In the genomic region with DNA sequence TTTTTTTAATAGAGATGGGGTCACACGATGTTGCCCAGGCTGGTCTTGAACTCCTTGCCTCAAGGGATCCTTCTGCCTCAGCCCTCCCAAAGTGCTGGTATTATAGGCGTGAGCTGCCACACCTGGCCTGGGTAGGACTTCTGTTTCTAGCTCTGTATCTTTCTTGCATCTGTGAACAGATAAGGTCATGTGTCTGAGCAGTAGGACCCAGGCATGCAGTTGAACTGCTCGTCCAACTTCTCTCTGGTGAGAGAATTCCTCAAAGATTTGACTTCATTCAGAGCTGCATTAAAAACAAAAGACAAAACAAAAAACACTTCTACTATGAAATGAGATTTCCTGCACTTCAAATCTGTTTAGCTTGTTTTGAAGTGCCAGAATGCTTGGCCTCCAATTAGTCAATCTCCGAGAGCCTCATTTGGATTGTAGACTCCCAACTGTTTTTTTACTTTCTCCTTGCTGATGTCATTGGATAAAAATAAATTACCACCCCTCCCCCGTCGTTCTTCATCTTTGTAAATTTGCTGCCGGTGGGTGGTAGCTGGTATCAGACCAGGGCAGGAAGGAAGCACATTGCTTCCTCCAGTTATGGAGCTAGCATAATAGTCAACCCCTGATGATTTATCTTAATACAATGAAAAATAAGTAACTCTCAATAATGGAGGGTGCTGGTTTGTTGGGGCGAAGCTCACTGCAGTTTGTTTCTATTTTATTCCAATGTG, we compare ENCODE assay signal across 14 cellular contexts. TPM values are rescaled to one million over a fixed set of nuclear protein-coding genes. Genes with fewer than 3 reads are reported as not detected.
DNase-seq lines count a peak whose midpoint lies in the region; TF ChIP-seq lines count a peak whose summit lies in the region.
"Had no signal": no experiment of that assay in that cellular context is flagged by ENCODE, and none has a peak within 500 bp of the region (broad histone marks: within the 10 kb centered on the region; RNA-seq: fewer than 3 reads in every experiment).

No MANE protein-coding gene starts in this region.

- H3K36me3 Mint-ChIP-seq in activated CD4-positive, alpha-beta T cell treated with anti-CD3 and anti-CD28 coated beads, Interleukin-2, amount 10 ng/mL, durations not matched to agents 24 days and 14 days (ENCODE audit: low read depth): peaks cover 49% of the 10 kb centered on the region
- H3K36me3 Mint-ChIP-seq in CD8-positive, alpha-beta memory T cell: no peaks in the 10 kb centered on the region

- TF ChIP-seq EP300 in stomach (IDR thresholded peaks at IDR 0.05): no peak

- H3K9me3 ChIP-seq in SJSA1 (replicated peaks): no peaks in the 10 kb centered on the region
- no peaks in the 10 kb centered on the region for H3K9me3 ChIP-seq in left ventricle myocardium inferior (replicated peaks)
- no peaks in the 10 kb centered on the region for H3K9me3 ChIP-seq in stomach
- no peaks in the 10 kb centered on the region for H3K9me3 ChIP-seq in CD8-positive, alpha-beta memory T cell (ENCODE audit: low read length)

- CTCF ChIA-PET in CD8-positive, alpha-beta memory T cell (lab: Charles Lee): interaction anchor here (1.0 to 1.9 kb wide), 2 partner anchors 16 to 19 kb away, joined by 3 to 5 read pairs; no protein-coding TSS in a partner anchor

- TF ChIP-seq POLR2A in stomach (IDR thresholded peaks at IDR 0.05): no peak

- H3K27me3 Mint-ChIP-seq in activated CD4-positive, alpha-beta T cell treated with anti-CD3 and anti-CD28 coated beads, Interleukin-2, amount 10 ng/mL, durations not matched to agents 24 days and 14 days: no peaks in the 10 kb centered on the region
- H3K27me3 Mint-ChIP-seq in CD8-positive, alpha-beta memory T cell: peaks cover 5 to 13% of the 10 kb centered on the region in 2 donors

- H3K4me3 Mint-ChIP-seq in activated CD4-positive, alpha-beta T cell treated with anti-CD3 and anti-CD28 coated beads, Interleukin-2, amount 10 ng/mL, durations not matched to agents 24 days and 14 days: peak overlapping the region; percentile 15
- H3K4me3 Mint-ChIP-seq in CD8-positive, alpha-beta memory T cell: no peak overlapping the region

- H3K4me3 ChIP-seq in SJSA1 (no peak overlapping the region), left ventricle myocardium inferior (no peak overlapping the region), stomach (no peak overlapping the region)
- no peak overlapping the region for H3K4me3 ChIP-seq in CD8-positive, alpha-beta memory T cell (ENCODE audit: low read length)

- H3K4me1 ChIP-seq in SJSA1 (replicated peaks): peaks cover 39% of the 10 kb centered on the region
- peaks cover 20% of the 10 kb centered on the region for H3K4me1 ChIP-seq in left ventricle myocardium inferior
- peaks cover 0 to 30% (median 4%) of the 10 kb centered on the region in 4 donors for H3K4me1 ChIP-seq in stomach
- H3K4me1 ChIP-seq in CD8-positive, alpha-beta memory T cell (ENCODE audit: insufficient read depth, low read length): no peaks in the 10 kb centered on the region

- POLR2A ChIA-PET in CD8-positive, alpha-beta memory T cell (lab: Charles Lee): no interaction called here

- TF ChIP-seq CTCF in left ventricle myocardium inferior (IDR thresholded peaks at IDR 0.05; ENCODE audit: borderline replicate concordance) (no peak), stomach (IDR thresholded peaks at IDR 0.05) (no peak)

- H3K36me3 ChIP-seq in SJSA1 (peaks cover 21% of the 10 kb centered on the region), left ventricle myocardium inferior (no peaks in the 10 kb centered on the region), stomach (no peaks in the 10 kb centered on the region)
- H3K36me3 ChIP-seq in CD8-positive, alpha-beta memory T cell (ENCODE audit: insufficient read depth, low read length): no peaks in the 10 kb centered on the region

- 54 to 65% (median 63%) methylated on average over 8 of the region's 8 CpGs for WGBS in stomach, 5 donors

- no peak overlapping the region for H3K27ac Mint-ChIP-seq in activated CD4-positive, alpha-beta T cell treated with anti-CD3 and anti-CD28 coated beads, Interleukin-2, amount 10 ng/mL, durations not matched to agents 24 days and 14 days
- no peak overlapping the region for H3K27ac Mint-ChIP-seq in CD8-positive, alpha-beta memory T cell

- DNase-seq in activated CD4-positive, alpha-beta T cell treated with anti-CD3 and anti-CD28 coated beads, Interleukin-2, amount 10 ng/mL, durations not matched to agents 24 days and 14 days: peak; percentile 54
- DNase-seq in activated CD4-positive, alpha-beta T cell treated with anti-CD3 and anti-CD28 coated beads for 4 hours: no peak
- peak in 1 of 2 experiments; percentile 32 for DNase-seq in SJSA1 (ENCODE audit: low read depth in 1 of 2, low spot score in 2 of 2)
- DNase-seq in left ventricle myocardium inferior: no peak
- no peak for DNase-seq in stomach
- DNase-seq in NCI-H1436 treated with DMSO at 0.1 percent for 48 hours (lab: John Stamatoyannopoulos, UW): no peak
- no peak for DNase-seq in CD8-positive, alpha-beta memory T cell
- no peak for DNase-seq in DMS153 treated with DMSO at 0.1 percent for 48 hours (lab: John Stamatoyannopoulos, UW; ENCODE audit: unreplicated experiment)
- DNase-seq: activated CD8-positive, alpha-beta memory T cell treated with anti-CD3 and anti-CD28 coated beads for 24 hours; effector CD8-positive, alpha-beta T cell; NCI-H446 treated with DMSO at 0.1 percent for 48 hours; SHP77; stimulated activated CD4-positive, alpha-beta T cell treated with anti-CD3 and anti-CD28 coated beads, Interleukin-12 subunit alpha, Interleukin-12 subunit beta, amount 100 ng/mL, for 4 hours had no signal

- H3K27me3 ChIP-seq in SJSA1 (replicated peaks) (no peaks in the 10 kb centered on the region), left ventricle myocardium inferior (ENCODE audit: low read depth) (no peaks in the 10 kb centered on the region), stomach (no peaks in the 10 kb centered on the region)
- no peaks in the 10 kb centered on the region for H3K27me3 ChIP-seq in CD8-positive, alpha-beta memory T cell (ENCODE audit: insufficient read depth, low read length, poor library complexity, severe bottlenecking)

- H3K9me3 Mint-ChIP-seq in activated CD4-positive, alpha-beta T cell treated with anti-CD3 and anti-CD28 coated beads, Interleukin-2, amount 10 ng/mL, durations not matched to agents 24 days and 14 days: no peaks in the 10 kb centered on the region
- H3K9me3 Mint-ChIP-seq in CD8-positive, alpha-beta memory T cell: peaks cover 0 to 1% (median 0%) of the 10 kb centered on the region in 5 donors

- H3K4me1 Mint-ChIP-seq in activated CD4-positive, alpha-beta T cell treated with anti-CD3 and anti-CD28 coated beads, Interleukin-2, amount 10 ng/mL, durations not matched to agents 24 days and 14 days: peaks cover 32% of the 10 kb centered on the region
- H3K4me1 Mint-ChIP-seq in CD8-positive, alpha-beta memory T cell: no peaks in the 10 kb centered on the region

- intact Hi-C loops in activated CD4-positive, alpha-beta T cell treated with anti-CD3 and anti-CD28 coated beads, Interleukin-2, amount 10 ng/mL, durations not matched to agents 24 days and 14 days (cut with micrococcal nuclease): no loop called here
- intact Hi-C loops in left ventricle myocardium inferior (cut with micrococcal nuclease) (no loop called here), stomach (cut with DNase I; ENCODE audit: low total_unique reads) (no loop called here)

- H3K27ac ChIP-seq in SJSA1 (peak overlapping the region; percentile 22; the same call in 1 of the 2 replicates), left ventricle myocardium inferior (replicated peaks) (peak overlapping the region; percentile 86), stomach (peak overlapping the region in 4 of 5 donors; percentile 20 to 33 (median 28))
- H3K27ac ChIP-seq in CD8-positive, alpha-beta memory T cell (ENCODE audit: low read depth, low read length): no peak overlapping the region
- H3K27ac ChIP-seq: KMS-11 had no signal

RNA-seq across cellular contexts. Expression of gene CD109, which starts 17.6 kb away (rescaled TPM):
- 23.6 and 24.2 TPM in 2 replicates for total RNA-seq in activated CD4-positive, alpha-beta T cell treated with anti-CD3 and anti-CD28 coated beads, Interleukin-2, amount 10 ng/mL, durations not matched to agents 24 days and 14 days
- total RNA-seq in SJSA1 (2014; rRNA removed; shearing (Covaris generic)): 31.2 and 47.3 TPM in 2 replicates
- total RNA-seq in left ventricle myocardium inferior (9.1 TPM), stomach (10 to 100 TPM in 1 of 5 donors, 1 to 10 TPM in 2, under 1 TPM in 2; 0.58 to 19.6 (median 1.4) TPM)
- polyA plus RNA-seq in stomach: 1 to 10 TPM in 1 of 3 donors, under 1 TPM in 2; 0.19 to 3.5 (median 0.31) TPM
- 10 to 100 TPM; 22.8 to 24.5 TPM for total RNA-seq in CD8-positive, alpha-beta memory T cell
- not detected for polyA plus RNA-seq in CD8-positive, alpha-beta memory T cell

RNA-seq across cellular contexts. Expression of gene SLC17A5, which starts 59.8 kb away (rescaled TPM):
- 4.9 TPM in 2 replicates for total RNA-seq in activated CD4-positive, alpha-beta T cell treated with anti-CD3 and anti-CD28 coated beads, Interleukin-2, amount 10 ng/mL, durations not matched to agents 24 days and 14 days
- 4.5 and 12.5 TPM in 2 replicates for total RNA-seq in SJSA1 (2014; rRNA removed; shearing (Covaris generic))
- total RNA-seq in left ventricle myocardium inferior: 5.3 TPM
- total RNA-seq in stomach: 10 to 100 TPM in 4 of 5 donors, 1 to 10 TPM in 1; 2.6 to 53.4 (median 14.3) TPM
- polyA plus RNA-seq in stomach: 1 to 10 TPM; 2.3 to 5.5 (median 3.0) TPM
- 1 to 10 TPM; 5.4 to 5.6 TPM for total RNA-seq in CD8-positive, alpha-beta memory T cell
- 9.7 TPM for polyA plus RNA-seq in CD8-positive, alpha-beta memory T cell
